ENCODE assay signal across 8 cellular contexts in the genomic region with DNA sequence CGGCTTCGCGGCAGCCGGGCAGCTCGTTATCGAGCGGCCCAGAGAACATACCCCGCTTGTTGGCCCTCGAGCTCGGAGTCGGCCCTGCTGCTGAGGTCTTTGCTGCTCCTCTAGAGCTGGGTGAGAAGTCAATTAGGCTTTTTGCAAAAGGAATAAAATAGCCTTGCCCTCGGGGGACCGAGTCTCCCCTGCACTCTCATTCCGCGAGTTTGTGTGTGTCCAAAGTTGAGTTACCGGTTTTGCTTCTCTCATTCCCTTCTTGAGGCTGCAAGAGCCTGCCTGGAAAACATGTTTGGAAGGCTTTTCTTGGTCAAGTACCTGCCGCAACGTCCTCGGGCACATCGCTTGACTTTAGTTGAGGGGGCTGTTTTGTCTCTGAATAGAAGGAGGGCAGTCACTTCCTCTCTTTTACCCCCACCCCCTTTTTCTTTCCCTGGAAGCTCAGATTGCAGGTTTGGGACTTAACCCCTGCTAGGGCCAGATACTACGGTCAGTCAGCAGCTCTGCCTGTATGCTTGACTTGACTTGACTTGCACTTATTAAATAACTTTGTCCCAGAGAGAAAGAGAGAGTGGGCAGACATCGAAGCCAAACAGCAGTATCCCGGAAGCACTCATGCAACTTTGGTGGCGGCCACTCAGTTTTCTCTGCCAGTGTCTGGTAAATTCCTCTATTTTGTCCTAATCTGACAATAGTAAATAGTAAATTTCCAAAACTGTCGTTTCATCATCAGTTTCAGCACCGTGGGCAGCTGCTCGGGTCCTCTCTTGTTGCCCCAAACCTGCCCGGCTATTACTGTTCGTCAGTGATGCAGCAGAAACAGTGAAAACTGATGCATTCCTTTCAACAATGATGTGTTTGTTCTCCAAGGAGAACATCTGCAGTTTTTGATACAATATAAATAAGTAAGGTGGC. TPM values are rescaled to one million over a fixed set of nuclear protein-coding genes. Genes with fewer than 3 reads are reported as not detected.
A peak's percentile ranks its signal among the peaks of the same experiment; 100 is the strongest.
DNase-seq lines count a peak whose midpoint lies in the region; ATAC-seq, FAIRE-seq and TF ChIP-seq lines count a peak whose summit lies in the region.

No MANE protein-coding gene starts in this region.

- H3K27me3 Mint-ChIP-seq in CD8-positive, alpha-beta T cell (ENCODE audit: low read depth): no peaks in the 10 kb centered on the region

- peak overlapping the region; percentile 99 for H3K4me3 Mint-ChIP-seq in CD8-positive, alpha-beta T cell

- CTCF ChIA-PET in CD8-positive, alpha-beta T cell (lab: Charles Lee): no interaction called here

- TF ChIP-seq CTCF in CD8-positive, alpha-beta T cell (IDR thresholded peaks at IDR 0.05): no peak
- TF ChIP-seq CTCF in kidney (IDR thresholded peaks at IDR 0.05; ENCODE audit: borderline replicate concordance, extremely low read depth, insufficient read depth): no peak

- peaks cover 52% of the 10 kb centered on the region for H3K4me1 Mint-ChIP-seq in CD8-positive, alpha-beta T cell (ENCODE audit: low read depth)

- DNase-seq in CD8-positive, alpha-beta T cell: peak in 2 of 7 experiments; percentile 8 to 14
- DNase-seq in SJCRH30 (peak; percentile 38 to 59), kidney (peak; percentile 35), smooth muscle cell of the brain vasculature (ENCODE audit: low read depth, low spot score) (peak; percentile 12), cerebellum (ENCODE audit: low spot score) (no peak)
- peak; percentile 4 for DNase-seq in central memory CD4-positive, alpha-beta T cell

- POLR2A ChIA-PET in CD8-positive, alpha-beta T cell (lab: Charles Lee): interaction anchor here (1.0 to 1.7 kb wide), 8 partner anchors 9 to 157 kb away, joined by 3 to 7 read pairs (median 3); a partner anchor contains a TSS

- peak overlapping the region; percentile 100 for H3K27ac Mint-ChIP-seq in CD8-positive, alpha-beta T cell

- no peaks in the 10 kb centered on the region for H3K27me3 ChIP-seq in CD8-positive, alpha-beta T cell (ENCODE audit: insufficient read depth, low read length)
- H3K27me3 ChIP-seq in SJCRH30: no peaks in the 10 kb centered on the region

- no peaks in the 10 kb centered on the region for H3K9me3 Mint-ChIP-seq in CD8-positive, alpha-beta T cell

- peak overlapping the region; percentile 94 for H3K4me3 ChIP-seq in CD8-positive, alpha-beta T cell (ENCODE audit: low read depth, low read length)
- peak overlapping the region; percentile 83 for H3K4me3 ChIP-seq in SJCRH30
- peak overlapping the region; percentile 93 to 98 for H3K4me3 ChIP-seq in kidney (ENCODE audit: low read length in 2 of 2)

- peaks cover 29% of the 10 kb centered on the region for H3K4me1 ChIP-seq in CD8-positive, alpha-beta T cell (ENCODE audit: insufficient read depth, low read length)
- H3K4me1 ChIP-seq in SJCRH30 (peaks cover 4% of the 10 kb centered on the region; the same call in 1 of the 2 replicates), kidney (ENCODE audit: control insufficient read depth in 1 of 2, insufficient read depth in 1 of 2, low read depth in 1 of 2, low read length in 2 of 2) (peaks cover 17 to 22% of the 10 kb centered on the region in 2 donors)

- H3K36me3 Mint-ChIP-seq in CD8-positive, alpha-beta T cell: peaks cover 18% of the 10 kb centered on the region

- no peak for FAIRE-seq in kidney (lab: Jason Lieb, UNC)

- H3K36me3 ChIP-seq in CD8-positive, alpha-beta T cell (ENCODE audit: insufficient read depth, low read length): no peaks in the 10 kb centered on the region
- no peaks in the 10 kb centered on the region for H3K36me3 ChIP-seq in SJCRH30
- H3K36me3 ChIP-seq in kidney (ENCODE audit: control insufficient read depth in 1 of 2, insufficient read depth in 2 of 2, low read length in 2 of 2): no peaks in the 10 kb centered on the region

- intact Hi-C loops in CD8-positive, alpha-beta T cell (cut with DNase I, micrococcal nuclease): loop anchor here (1.0 to 10.0 kb wide), 15 partner anchors 61 to 951 kb away; a partner anchor contains a TSS
- intact Hi-C loops in kidney (cut with DNase I): no loop called here

- peak; percentile 22 for ATAC-seq in CD8-positive, alpha-beta T cell
- ATAC-seq in GM19351 (IDR thresholded peaks at IDR 0.05; ENCODE audit: unreplicated experiment) (peak; percentile 23), HG03378 (IDR thresholded peaks at IDR 0.05; ENCODE audit: unreplicated experiment) (peak; percentile 12)

- peak overlapping the region; percentile 95 for H3K27ac ChIP-seq in CD8-positive, alpha-beta T cell (ENCODE audit: low read depth, low read length)
- H3K27ac ChIP-seq in SJCRH30: peak overlapping the region; percentile 84
- peak overlapping the region; percentile 96 to 99 for H3K27ac ChIP-seq in kidney (ENCODE audit: low read depth in 2 of 2, low read length in 2 of 2)

- H3K9me3 ChIP-seq in CD8-positive, alpha-beta T cell (ENCODE audit: low read length): no peaks in the 10 kb centered on the region
- H3K9me3 ChIP-seq in SJCRH30 (replicated peaks) (no peaks in the 10 kb centered on the region; the same call in 1 of the 2 replicates), kidney (ENCODE audit: control insufficient read depth in 1 of 2, low read length in 2 of 2) (no peaks in the 10 kb centered on the region)

- peak overlapping the region; percentile 88 to 97 for H3K9ac ChIP-seq in kidney (ENCODE audit: low read length in 2 of 2)

RNA-seq across cellular contexts. Expression of a gene that starts 0.6 kb away (rescaled TPM):
- total RNA-seq in CD8-positive, alpha-beta T cell: 10 to 100 TPM; 33.9 to 36.5 TPM
- total RNA-seq in SJCRH30 (2014; rRNA removed; shearing (Covaris generic)): 22.6 and 24.1 TPM in 2 replicates
- 87.1 TPM for total RNA-seq in kidney
- polyA plus RNA-seq in kidney (ENCODE audit: insufficient read depth, low read depth, low replicate concordance): 54.1 TPM
- 85.2 TPM for total RNA-seq in cerebellum

RNA-seq across cellular contexts. Expression of a gene that starts 21.3 kb away (rescaled TPM):
- not detected for total RNA-seq in CD8-positive, alpha-beta T cell
- not detected in 2 replicates for total RNA-seq in SJCRH30 (2014; rRNA removed; shearing (Covaris generic))
- total RNA-seq in kidney (not detected), cerebellum (0.36 TPM)
- not detected for polyA plus RNA-seq in kidney (ENCODE audit: insufficient read depth, low read depth, low replicate concordance)
